ENCODE assay signal across 1 cellular context in genomic region chr12:124835652-124836410, GRCh38.
TF ChIP-seq lines count a peak whose summit lies in the region.

No MANE protein-coding gene starts in this region.

TF ChIP-seq in H1, 55 proteins besides CTCF, POLR2A, EP300 and RAD21 (continued from another document):
- no peak for TF ChIP-seq MAX (IDR thresholded peaks at IDR 0.05)
- no peak for TF ChIP-seq SP1 (IDR thresholded peaks at IDR 0.05; ENCODE audit: low read depth, low read length)
- TF ChIP-seq CREB1 (IDR thresholded peaks at IDR 0.05), result no peak
